In the genomic region with DNA sequence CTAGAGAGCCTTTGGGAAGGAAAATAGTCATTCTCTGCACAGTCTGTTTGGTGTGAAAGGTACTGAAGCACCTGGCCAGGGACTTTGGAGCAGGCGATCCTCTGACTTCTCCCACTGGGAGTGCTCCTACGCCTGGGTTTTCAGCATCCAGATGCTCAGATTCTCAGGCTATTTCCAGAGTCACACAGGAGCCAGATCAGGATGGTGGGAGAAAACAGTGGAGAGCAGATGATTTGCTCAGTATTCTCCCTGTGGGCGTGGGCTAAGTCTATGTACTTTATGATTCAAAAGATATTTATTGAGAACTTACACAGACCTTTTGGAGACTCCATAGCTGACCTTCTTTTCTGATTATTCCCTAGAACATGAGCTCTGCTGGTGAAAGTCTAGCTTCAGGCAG, we compare ENCODE assay signal across 20 cellular contexts.
A peak's percentile ranks its signal among the peaks of the same experiment; 100 is the strongest.
DNase-seq lines count a peak whose midpoint lies in the region; ATAC-seq, FAIRE-seq and TF ChIP-seq lines count a peak whose summit lies in the region.
"Had no signal": no experiment of that assay in that cellular context is flagged by ENCODE, and none has a peak within 500 bp of the region (broad histone marks: within the 10 kb centered on the region; RNA-seq: fewer than 3 reads in every experiment).

No MANE protein-coding gene starts in this region.

- H3K4me3 ChIP-seq in mammary epithelial cell (replicated peaks in 1 of 3; ENCODE audit: insufficient read depth in 1 of 3, low read depth in 2 of 3, low read length in 3 of 3) (no peak overlapping the region), breast epithelium (no peak overlapping the region), body of pancreas (no peak overlapping the region), neural progenitor cell (no peak overlapping the region)
- H3K4me3 ChIP-seq: A549; BLaER1 treated with 17β-estradiol and CSF1 and Interleukin-3, amounts not matched to agents 10 nM and 100 nM had no signal

- H3K27ac ChIP-seq in mammary epithelial cell (ENCODE audit: insufficient read depth, low read depth, low read length) (no peak overlapping the region), breast epithelium (no peak overlapping the region), body of pancreas (peak overlapping the region; percentile 58 to 79 (median 68)), neural progenitor cell (no peak overlapping the region)
- H3K27ac ChIP-seq: A549; BLaER1 treated with 17β-estradiol and CSF1 and Interleukin-3, amounts not matched to agents 10 nM and 100 nM had no signal

- no peaks in the 10 kb centered on the region for H4K20me1 ChIP-seq in mammary epithelial cell (ENCODE audit: insufficient read depth, low read length)
- H4K20me1 ChIP-seq in neural progenitor cell (ENCODE audit: low read depth), result no peaks in the 10 kb centered on the region
- H4K20me1 ChIP-seq: BLaER1 treated with 17β-estradiol and CSF1 and Interleukin-3, amounts not matched to agents 10 nM and 100 nM had no signal

- no peaks in the 10 kb centered on the region for H3K27me3 Mint-ChIP-seq in neural progenitor cell (ENCODE audit: insufficient read depth, low read depth)

- no peak for FAIRE-seq in HTR-8/SVneo (lab: Jason Lieb, UNC)
- FAIRE-seq: A549, GM12891, H54 had no signal

- H2AFZ ChIP-seq in mammary epithelial cell (ENCODE audit: low read depth, low read length), result peak overlapping the region; percentile 40
- peak overlapping the region; percentile 89 for H2AFZ ChIP-seq in neural progenitor cell (replicated peaks)

- intact Hi-C loops in mammary epithelial cell (cut with micrococcal nuclease), result no loop called here
- intact Hi-C loops in breast epithelium (cut with DNase I; ENCODE audit: low total_unique reads), result no loop called here
- intact Hi-C loops in body of pancreas (cut with DNase I), result loop anchor here (10.0 kb wide), 1 partner anchor 56 kb away; no protein-coding TSS in a partner anchor
- intact Hi-C loops in left cardiac atrium (cut with DNase I), result no loop called here

- H3K4me1 Mint-ChIP-seq in neural progenitor cell, result no peaks in the 10 kb centered on the region

- H3K4me1 ChIP-seq in mammary epithelial cell (ENCODE audit: insufficient read depth, low read length), result no peaks in the 10 kb centered on the region
- H3K4me1 ChIP-seq in breast epithelium, result no peaks in the 10 kb centered on the region
- H3K4me1 ChIP-seq in body of pancreas, result peaks cover 31% of the 10 kb centered on the region
- no peaks in the 10 kb centered on the region for H3K4me1 ChIP-seq in neural progenitor cell
- H3K4me1 ChIP-seq: A549 had no signal

- H3K36me3 Mint-ChIP-seq in neural progenitor cell, result no peaks in the 10 kb centered on the region

- no peaks in the 10 kb centered on the region for H3F3A ChIP-seq in neural progenitor cell (ENCODE audit: low read depth)

- CTCF ChIA-PET in mammary epithelial cell (lab: Charles Lee; ENCODE audit: low non-redundant PET), result no interaction called here

- TF ChIP-seq POLR2A in breast epithelium (IDR thresholded peaks at IDR 0.05), result no peak
- peak in 1 of 3 donors; percentile 12 for TF ChIP-seq POLR2A in body of pancreas (IDR thresholded peaks at IDR 0.05)

- no peak overlapping the region for H3K4me3 Mint-ChIP-seq in neural progenitor cell
- H3K4me3 Mint-ChIP-seq: CD8-positive, alpha-beta memory T cell had no signal

- H3K9me3 Mint-ChIP-seq in neural progenitor cell, result no peaks in the 10 kb centered on the region

- in situ Hi-C loops in mammary epithelial cell (cut with MboI; ENCODE audit: low sequenced_read_pairs in 2 of 2), result no loop called here

- no TSS peak for BruUV-seq in mammary epithelial cell (replicated peaks; lab: Mats Ljungman, UMichigan)

- no peak overlapping the region for H3K27ac Mint-ChIP-seq in neural progenitor cell

- no peaks in the 10 kb centered on the region for H3K27me3 ChIP-seq in mammary epithelial cell (ENCODE audit: insufficient read depth, low read length)
- H3K27me3 ChIP-seq in breast epithelium, result no peaks in the 10 kb centered on the region
- H3K27me3 ChIP-seq in body of pancreas, result no peaks in the 10 kb centered on the region
- H3K27me3 ChIP-seq in neural progenitor cell, result no peaks in the 10 kb centered on the region
- H3K27me3 ChIP-seq: BLaER1 treated with 17β-estradiol and CSF1 and Interleukin-3, amounts not matched to agents 10 nM and 100 nM had no signal

- no peak for TF ChIP-seq CTCF in mammary epithelial cell (conservative IDR thresholded peaks at IDR 0.05 in 1 of 2, IDR thresholded peaks at IDR 0.05 in 1 of 2; ENCODE audit: extremely low read depth in 1 of 2, insufficient read depth in 1 of 2, low read depth in 1 of 2, low read length in 2 of 2)
- TF ChIP-seq CTCF in breast epithelium (IDR thresholded peaks at IDR 0.05), result no peak
- no peak for TF ChIP-seq CTCF in body of pancreas (IDR thresholded peaks at IDR 0.05)
- no peak for TF ChIP-seq CTCF in neural progenitor cell (IDR thresholded peaks at IDR 0.05)

- WGBS in mammary epithelial cell (ENCODE audit: low coverage, missing lambda C conversion rate), result 37% methylated on average over 3 of the region's 3 CpGs
- WGBS in body of pancreas, 2 donors, result 12 to 15% methylated on average over 3 of the region's 3 CpGs

- H3K9ac ChIP-seq in mammary epithelial cell (ENCODE audit: insufficient read depth, low read length) (no peak overlapping the region), neural progenitor cell (no peak overlapping the region)
- H3K9ac ChIP-seq: BLaER1 treated with 17β-estradiol and CSF1 and Interleukin-3, amounts not matched to agents 10 nM and 100 nM had no signal

- dilution Hi-C loops in mammary epithelial cell (cut with HindIII; ENCODE audit: low sequenced_read_pairs), result loop anchor here (10.0 kb wide), 1 partner anchor 64 kb away; no protein-coding TSS in a partner anchor

- DNase-seq in mammary epithelial cell, result no peak
- no peak for DNase-seq in breast epithelium (ENCODE audit: low spot score in 2 of 2)
- DNase-seq in body of pancreas, result peak; percentile 82 to 93 (median 88)
- DNase-seq in neural progenitor cell (ENCODE audit: low spot score), result no peak
- no peak for DNase-seq in HTR-8/SVneo (ENCODE audit: insufficient read length, low spot score)
- no peak for DNase-seq in left cardiac atrium
- no peak for DNase-seq in GM19240 (ENCODE audit: insufficient read length, low spot score)
- DNase-seq: CD8-positive, alpha-beta memory T cell; GF-D8; Karpas-422; MM.1S; NCI-H1105; NCI-H1694; NCI-H2107; NCI-H446; NCI-H774 had no signal

- ATAC-seq in body of pancreas (peak; percentile 98), left cardiac atrium (no peak)
- ATAC-seq: A549 had no signal

- H3K79me2 ChIP-seq in mammary epithelial cell (ENCODE audit: insufficient read depth, low read length), result no peaks in the 10 kb centered on the region
- no peaks in the 10 kb centered on the region for H3K79me2 ChIP-seq in neural progenitor cell (ENCODE audit: low read depth)

- no peak overlapping the region for H3K4me2 ChIP-seq in mammary epithelial cell (ENCODE audit: insufficient read depth, low read depth, low read length)
- no peak overlapping the region for H3K4me2 ChIP-seq in neural progenitor cell
- H3K4me2 ChIP-seq: A549; BLaER1 treated with 17β-estradiol and CSF1 and Interleukin-3, amounts not matched to agents 10 nM and 100 nM had no signal

- H3K36me3 ChIP-seq in mammary epithelial cell (ENCODE audit: insufficient read depth, low read length) (no peaks in the 10 kb centered on the region), breast epithelium (no peaks in the 10 kb centered on the region), body of pancreas (replicated peaks in 1 of 2; ENCODE audit: insufficient read depth in 1 of 2, low read depth in 2 of 2) (no peaks in the 10 kb centered on the region), neural progenitor cell (no peaks in the 10 kb centered on the region)
- H3K36me3 ChIP-seq: BLaER1 treated with 17β-estradiol and CSF1 and Interleukin-3, amounts not matched to agents 10 nM and 100 nM had no signal

- H3K9me3 ChIP-seq in mammary epithelial cell (replicated peaks; ENCODE audit: insufficient read depth, low read length) (no peaks in the 10 kb centered on the region), breast epithelium (peaks cover 0 to 4% of the 10 kb centered on the region in 2 donors), body of pancreas (no peaks in the 10 kb centered on the region), neural progenitor cell (ENCODE audit: low read depth) (no peaks in the 10 kb centered on the region)
- H3K9me3 ChIP-seq: A549 had no signal

Comparison
In these comparisons a context has a peak if more than half of its experiments do, and no peak if none do; other contexts are left out.
1. DNase-seq: peak in body of pancreas (4 of 4); none in mammary epithelial cell (single experiment), breast epithelium (0 of 2), neural progenitor cell (single experiment), HTR-8/SVneo (single experiment), left cardiac atrium (single experiment) and GM19240 (single experiment).
2. H3K27ac ChIP-seq: peak in body of pancreas (4 of 4); none in mammary epithelial cell (single experiment), breast epithelium (0 of 2) and neural progenitor cell (single experiment).